Comparison of ENCODE assay signal across 17 cellular contexts in genomic region chr14:104931323-104931770, GRCh38. TPM values are rescaled to one million over a fixed set of nuclear protein-coding genes. Genes with fewer than 3 reads are reported as not detected.
"Had no signal": no experiment of that assay in that cellular context is flagged by ENCODE, and none has a peak within 500 bp of the region (broad histone marks: within the 10 kb centered on the region; RNA-seq: fewer than 3 reads in every experiment).

No MANE protein-coding gene starts in this region.

- H3K36me3 ChIP-seq: ascending aorta, breast epithelium, spleen, suprapubic skin had no signal

- H3K9me3 ChIP-seq: ascending aorta, breast epithelium, spleen, suprapubic skin had no signal

- H3K9me3 Mint-ChIP-seq: activated naive CD4-positive, alpha-beta T cell treated with anti-CD3 and anti-CD28 coated beads, Interleukin-2, amount 10 ng/mL, durations not matched to agents 7 days and 5 days; nephron; stimulated activated naive CD8-positive, alpha-beta T cell treated with anti-CD3 and anti-CD28 coated beads, Interleukin-15, Interleukin-2, amounts not matched to agents 100 ng/mL and 50 ng/mL, for 24 hours; T-helper 2 cell treated with Interferon-gamma antibody and Interleukin-4, amounts not matched to agents 5 μg/mL and 100 μg/mL, for 36 hours had no signal

- H3K36me3 Mint-ChIP-seq: activated naive CD4-positive, alpha-beta T cell treated with anti-CD3 and anti-CD28 coated beads, Interleukin-2, amount 10 ng/mL, durations not matched to agents 7 days and 5 days had no signal

- H3K27me3 ChIP-seq: ascending aorta, breast epithelium, suprapubic skin had no signal

- H3K4me3 ChIP-seq: suprapubic skin had no signal

- H3K27ac ChIP-seq: breast epithelium, spleen, suprapubic skin had no signal

- H3K4me1 ChIP-seq: breast epithelium had no signal

- H3K4me3 Mint-ChIP-seq: stimulated activated naive CD8-positive, alpha-beta T cell treated with anti-CD3 and anti-CD28 coated beads, Interleukin-15, Interleukin-2, amounts not matched to agents 100 ng/mL and 50 ng/mL, for 24 hours; T-helper 2 cell treated with Interferon-gamma antibody and Interleukin-4, amounts not matched to agents 5 μg/mL and 100 μg/mL, for 36 hours had no signal

- H3K27ac Mint-ChIP-seq: activated naive CD4-positive, alpha-beta T cell treated with anti-CD3 and anti-CD28 coated beads, Interleukin-2, amount 10 ng/mL, durations not matched to agents 7 days and 5 days; nephron; progenitor cell of endocrine pancreas; stimulated activated naive CD8-positive, alpha-beta T cell treated with anti-CD3 and anti-CD28 coated beads, Interleukin-15, Interleukin-2, amounts not matched to agents 100 ng/mL and 50 ng/mL, for 24 hours; T-helper 2 cell treated with Interferon-gamma antibody and Interleukin-4, amounts not matched to agents 5 μg/mL and 100 μg/mL, for 36 hours had no signal

- DNase-seq: activated naive CD4-positive, alpha-beta T cell treated with anti-CD3 and anti-CD28 coated beads, Interleukin-2, amount 10 ng/mL, durations not matched to agents 7 days and 5 days; cerebellar nuclear complex; effector memory CD4-positive, alpha-beta T cell; foreskin fibroblast; hypothalamus; kidney glomerular epithelial cell; mesendoderm; occipital lobe; spleen had no signal

RNA-seq across cellular contexts. Expression of gene PLD4, which starts 6.7 kb away (rescaled TPM):
- total RNA-seq: activated CD8-positive, alpha-beta memory T cell treated with anti-CD3 and anti-CD28 coated beads for 36 hours; ascending aorta had no signal
